24 cellular contexts compared by ENCODE assay signal in the genomic region with DNA sequence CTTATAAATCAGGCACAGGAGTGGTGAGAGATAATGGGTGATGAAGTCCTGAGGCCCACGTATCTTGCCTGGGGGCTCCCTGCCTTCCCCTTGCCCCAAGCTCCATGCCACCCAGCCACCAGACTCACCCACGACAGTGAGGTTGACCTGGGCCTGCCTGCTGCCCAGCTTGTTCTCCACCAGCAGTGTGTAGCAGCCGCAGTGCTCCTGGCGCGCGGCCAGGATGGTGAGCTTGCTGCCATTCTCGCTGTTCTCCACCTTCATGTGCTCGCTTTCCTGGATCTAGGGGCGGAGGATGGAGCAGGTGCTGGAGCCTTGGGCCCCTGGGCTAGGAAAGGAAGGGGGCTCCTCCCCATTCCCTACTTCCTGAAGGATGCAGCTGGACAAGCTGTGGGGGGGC.
DNase-seq lines count a peak whose midpoint lies in the region; ATAC-seq and TF ChIP-seq lines count a peak whose summit lies in the region.
"Had no signal": no experiment of that assay in that cellular context is flagged by ENCODE, and none has a peak within 500 bp of the region (broad histone marks: within the 10 kb centered on the region; RNA-seq: fewer than 3 reads in every experiment).

No MANE protein-coding gene starts in this region.

- WGBS in upper lobe of left lung, 2 donors, result 74 to 92% methylated on average over 8 to 9 of the region's 9 CpGs

- ATAC-seq in upper lobe of left lung (ENCODE audit: low FRiP score in 2 of 2) (no peak), GM21360 (IDR thresholded peaks at IDR 0.05; ENCODE audit: unreplicated experiment) (no peak)
- ATAC-seq: activated CD8-positive, alpha-beta memory T cell treated with anti-CD3 and anti-CD28 coated beads, Interleukin-2, amount 10 ng/mL, durations not matched to agents 7 days and 5 days; activated naive CD4-positive, alpha-beta T cell treated with anti-CD3 and anti-CD28 coated beads, Interleukin-2, amount 50 U/mL, for 72 hours; T-helper 17 cell had no signal

- no peaks in the 10 kb centered on the region for H3K9me3 ChIP-seq in muscle layer of colon (ENCODE audit: low read length)
- H3K9me3 ChIP-seq in upper lobe of left lung, result no peaks in the 10 kb centered on the region
- H3K9me3 ChIP-seq: Peyer's patch had no signal

- peak overlapping the region; percentile 26 for H3K27ac ChIP-seq in caudate nucleus (ENCODE audit: low read depth, low read length)
- peak overlapping the region; percentile 87 for H3K27ac ChIP-seq in muscle layer of colon (ENCODE audit: low read depth, low read length)
- peak overlapping the region; percentile 29 to 89 (median 78) for H3K27ac ChIP-seq in upper lobe of left lung
- H3K27ac ChIP-seq: HL-60, SK-N-MC had no signal

- H3K9ac ChIP-seq in muscle layer of colon (ENCODE audit: low read length), result no peak overlapping the region

- DNase-seq in SHP77 (lab: John Stamatoyannopoulos, UW), result peak; percentile 40 to 44
- no peak for DNase-seq in SHP77 treated with DMSO at 0.1 percent for 48 hours (lab: John Stamatoyannopoulos, UW)
- DNase-seq in caudate nucleus (lab: John Stamatoyannopoulos, UW), result no peak
- DNase-seq in upper lobe of left lung, result peak in 1 of 2 donors; percentile 80
- DNase-seq in activated T-cell treated with anti-CD3 and anti-CD28 coated beads, Interleukin-2, amount 50 U/mL, for 24 hours, result no peak
- DNase-seq in NCI-H1417 (lab: John Stamatoyannopoulos, UW), result no peak
- DNase-seq: activated CD4-positive, alpha-beta T cell treated with anti-CD3 and anti-CD28 coated beads for 48 hours; activated CD8-positive, alpha-beta memory T cell treated with anti-CD3 and anti-CD28 coated beads, Interleukin-2, amount 10 ng/mL, durations not matched to agents 7 days and 5 days; cerebellar nuclear complex; effector CD8-positive, alpha-beta T cell; erythroblast; mesenchymal stem cell; naive B cell; NCI-H1436; NCI-H345; Peyer's patch; T-helper 17 cell had no signal

- H3K36me3 ChIP-seq in muscle layer of colon (ENCODE audit: insufficient read depth, low read length) (peaks cover 73% of the 10 kb centered on the region), upper lobe of left lung (peaks cover 7 to 46% (median 12%) of the 10 kb centered on the region in 4 donors)

- H3K36me3 Mint-ChIP-seq in activated T-cell treated with anti-CD3 and anti-CD28 coated beads, Interleukin-2, amount 50 U/mL, for 24 hours (ENCODE audit: low read depth), result no peaks in the 10 kb centered on the region
- H3K36me3 Mint-ChIP-seq: activated CD8-positive, alpha-beta memory T cell treated with anti-CD3 and anti-CD28 coated beads, Interleukin-2, amount 10 ng/mL, durations not matched to agents 7 days and 5 days; activated naive CD4-positive, alpha-beta T cell treated with anti-CD3 and anti-CD28 coated beads, Interleukin-2, amount 50 U/mL, for 72 hours; naive B cell had no signal

- no peak overlapping the region for H3K4me3 ChIP-seq in muscle layer of colon (ENCODE audit: low read depth in 1 of 2, low read length in 2 of 2)
- H3K4me3 ChIP-seq in upper lobe of left lung, result no peak overlapping the region
- H3K4me3 ChIP-seq: Peyer's patch, SK-N-MC had no signal

- H3K4me3 Mint-ChIP-seq in activated T-cell treated with anti-CD3 and anti-CD28 coated beads, Interleukin-2, amount 50 U/mL, for 24 hours, result no peak overlapping the region
- H3K4me3 Mint-ChIP-seq: activated CD8-positive, alpha-beta memory T cell treated with anti-CD3 and anti-CD28 coated beads, Interleukin-2, amount 10 ng/mL, durations not matched to agents 7 days and 5 days; activated T-helper 1 cell treated with anti-CD3 and anti-CD28 coated beads, Interleukin-12 subunit alpha, Interleukin-12 subunit beta, Interleukin-2, Interleukin-4 antibody, amounts not matched to agents 30 ng/mL and 10 ng/mL and 1 ng/mL, durations not matched to agents 14 hours and 24 hours and 36 hours; naive B cell; stimulated activated naive CD8-positive, alpha-beta T cell treated with anti-CD3 and anti-CD28 coated beads, Interleukin-15, Interleukin-2, amounts not matched to agents 100 ng/mL and 50 ng/mL, for 24 hours; T-helper 17 cell had no signal

- peaks cover 27% of the 10 kb centered on the region for H3K27me3 Mint-ChIP-seq in activated T-cell treated with anti-CD3 and anti-CD28 coated beads, Interleukin-2, amount 50 U/mL, for 24 hours

- H3K27ac Mint-ChIP-seq in activated T-cell treated with anti-CD3 and anti-CD28 coated beads, Interleukin-2, amount 50 U/mL, for 24 hours, result no peak overlapping the region
- H3K27ac Mint-ChIP-seq: activated CD8-positive, alpha-beta memory T cell treated with anti-CD3 and anti-CD28 coated beads, Interleukin-2, amount 10 ng/mL, durations not matched to agents 7 days and 5 days; activated naive CD4-positive, alpha-beta T cell treated with anti-CD3 and anti-CD28 coated beads, Interleukin-2, amount 50 U/mL, for 72 hours; activated T-helper 1 cell treated with anti-CD3 and anti-CD28 coated beads, Interleukin-12 subunit alpha, Interleukin-12 subunit beta, Interleukin-2, Interleukin-4 antibody, amounts not matched to agents 30 ng/mL and 10 ng/mL and 1 ng/mL, durations not matched to agents 14 hours and 24 hours and 36 hours; naive B cell; stimulated activated naive CD8-positive, alpha-beta T cell treated with anti-CD3 and anti-CD28 coated beads, Interleukin-15, Interleukin-2, amounts not matched to agents 100 ng/mL and 50 ng/mL, for 24 hours; T-helper 17 cell had no signal

- no peak for TF ChIP-seq CTCF in upper lobe of left lung (IDR thresholded peaks at IDR 0.05)

- H3K4me1 ChIP-seq in muscle layer of colon (ENCODE audit: insufficient read depth, low read length) (peaks cover 81% of the 10 kb centered on the region), upper lobe of left lung (peaks cover 54 to 65% (median 55%) of the 10 kb centered on the region in 4 donors)

- H3K27me3 ChIP-seq in muscle layer of colon (ENCODE audit: control insufficient read depth in 1 of 2, insufficient read depth in 2 of 2, low read length in 2 of 2) (no peaks in the 10 kb centered on the region), upper lobe of left lung (no peaks in the 10 kb centered on the region)
- H3K27me3 ChIP-seq: Peyer's patch had no signal

- peaks cover 6% of the 10 kb centered on the region for H3K4me1 Mint-ChIP-seq in activated T-cell treated with anti-CD3 and anti-CD28 coated beads, Interleukin-2, amount 50 U/mL, for 24 hours (ENCODE audit: low read depth)

- TF ChIP-seq POLR2A in upper lobe of left lung (IDR thresholded peaks at IDR 0.05), result no peak

- TF ChIP-seq EP300 in upper lobe of left lung (IDR thresholded peaks at IDR 0.05), result no peak

- H3K9me3 Mint-ChIP-seq in activated T-cell treated with anti-CD3 and anti-CD28 coated beads, Interleukin-2, amount 50 U/mL, for 24 hours, result no peaks in the 10 kb centered on the region
- H3K9me3 Mint-ChIP-seq: activated naive CD4-positive, alpha-beta T cell treated with anti-CD3 and anti-CD28 coated beads, Interleukin-2, amount 50 U/mL, for 72 hours; activated T-helper 1 cell treated with anti-CD3 and anti-CD28 coated beads, Interleukin-12 subunit alpha, Interleukin-12 subunit beta, Interleukin-2, Interleukin-4 antibody, amounts not matched to agents 30 ng/mL and 10 ng/mL and 1 ng/mL, durations not matched to agents 14 hours and 24 hours and 36 hours; naive B cell; stimulated activated naive CD8-positive, alpha-beta T cell treated with anti-CD3 and anti-CD28 coated beads, Interleukin-15, Interleukin-2, amounts not matched to agents 100 ng/mL and 50 ng/mL, for 24 hours had no signal

Comparison
In these comparisons a context has a peak if more than half of its experiments do, and no peak if none do; other contexts are left out.
1. DNase-seq: peak in SHP77 (2 of 2); none in SHP77 treated with DMSO at 0.1 percent for 48 hours (single experiment), caudate nucleus (0 of 61), activated T-cell treated with anti-CD3 and anti-CD28 coated beads, Interleukin-2, amount 50 U/mL, for 24 hours (single experiment) and NCI-H1417 (0 of 3).
2. H3K27ac ChIP-seq: peak in every context shown above with its lines; median percentile 87 in muscle layer of colon; 78 in upper lobe of left lung; 26 in caudate nucleus.